Comparison of ENCODE assay signal across 9 cellular contexts in genomic region chr9:121269888-121270254, GRCh38. TPM values are rescaled to one million over a fixed set of nuclear protein-coding genes. Genes with fewer than 3 reads are reported as not detected.
DNase-seq lines count a peak whose midpoint lies in the region; ATAC-seq and TF ChIP-seq lines count a peak whose summit lies in the region.
"Had no signal": no experiment of that assay in that cellular context is flagged by ENCODE, and none has a peak within 500 bp of the region (broad histone marks: within the 10 kb centered on the region; RNA-seq: fewer than 3 reads in every experiment).

No MANE protein-coding gene starts in this region.

- ATAC-seq in HG02981 (IDR thresholded peaks at IDR 0.05; ENCODE audit: unreplicated experiment): no peak
- ATAC-seq in HG02798 (IDR thresholded peaks at IDR 0.05; ENCODE audit: poor library complexity, unreplicated experiment): no peak
- ATAC-seq in HG02588 (IDR thresholded peaks at IDR 0.05; ENCODE audit: unreplicated experiment): no peak

- H3K9ac ChIP-seq in endocrine pancreas (ENCODE audit: control insufficient read depth, insufficient read depth, low read length): no peak overlapping the region
- peak overlapping the region; percentile 92 for H3K9ac ChIP-seq in mucosa of stomach (ENCODE audit: low read length)

- H3K36me3 ChIP-seq in left ventricle myocardium inferior (no peaks in the 10 kb centered on the region), endocrine pancreas (ENCODE audit: control insufficient read depth, insufficient read depth, low read length) (no peaks in the 10 kb centered on the region), mucosa of stomach (ENCODE audit: control insufficient read depth, insufficient read depth, low read length) (no peaks in the 10 kb centered on the region), urinary bladder (ENCODE audit: insufficient read depth) (no peaks in the 10 kb centered on the region)

- H3K27me3 ChIP-seq in left ventricle myocardium inferior (ENCODE audit: low read depth): no peaks in the 10 kb centered on the region
- H3K27me3 ChIP-seq in endocrine pancreas (ENCODE audit: control insufficient read depth, insufficient read depth, low read length): no peaks in the 10 kb centered on the region
- H3K27me3 ChIP-seq in mucosa of stomach (ENCODE audit: control insufficient read depth, insufficient read depth, low read length): no peaks in the 10 kb centered on the region

- H3K4me3 ChIP-seq in left ventricle myocardium inferior (peak overlapping the region; percentile 86), endocrine pancreas (ENCODE audit: control insufficient read depth, insufficient read depth, low read length) (peak overlapping the region; percentile 15), mucosa of stomach (ENCODE audit: low read length) (peak overlapping the region; percentile 80), urinary bladder (ENCODE audit: low read depth, low read length) (peak overlapping the region; percentile 68)

- H3K4me1 ChIP-seq in left ventricle myocardium inferior (peaks cover 75% of the 10 kb centered on the region), endocrine pancreas (ENCODE audit: control insufficient read depth, insufficient read depth, low read length) (peaks cover 4% of the 10 kb centered on the region), mucosa of stomach (ENCODE audit: control insufficient read depth, insufficient read depth, low read length) (peaks cover 44% of the 10 kb centered on the region), urinary bladder (ENCODE audit: insufficient read depth) (no peaks in the 10 kb centered on the region)

- intact Hi-C loops in left ventricle myocardium inferior (cut with micrococcal nuclease): loop anchor here (5.0 to 10.0 kb wide), 2 partner anchors 45 to 48 kb away; no protein-coding TSS in a partner anchor
- intact Hi-C loops in cardiac septum (cut with DNase I): no loop called here

- WGBS in urinary bladder: 49% methylated on average over 2 of the region's 2 CpGs

- H3K27ac ChIP-seq in left ventricle myocardium inferior (replicated peaks) (peak overlapping the region; percentile 88), urinary bladder (ENCODE audit: low read depth) (peak overlapping the region; percentile 77)

- DNase-seq in left ventricle myocardium inferior (no peak), cardiac septum (ENCODE audit: low spot score) (no peak)
- DNase-seq: RPMI8226 had no signal

- TF ChIP-seq CTCF in left ventricle myocardium inferior (IDR thresholded peaks at IDR 0.05; ENCODE audit: borderline replicate concordance): no peak

- H3K9me3 ChIP-seq in left ventricle myocardium inferior (replicated peaks) (no peaks in the 10 kb centered on the region), endocrine pancreas (ENCODE audit: control insufficient read depth, low read length) (no peaks in the 10 kb centered on the region), mucosa of stomach (ENCODE audit: control insufficient read depth, low read length) (no peaks in the 10 kb centered on the region)

RNA-seq across cellular contexts. Expression of gene GSN, which starts 1.9 kb away (rescaled TPM):
- total RNA-seq in left ventricle myocardium inferior (758 TPM), cardiac septum (855 TPM), urinary bladder (405 TPM)
- 2,591 TPM for polyA plus RNA-seq in urinary bladder

Comparison
In these comparisons a context has a peak if more than half of its experiments do, and no peak if none do; other contexts are left out.
1. H3K4me3 ChIP-seq: peak in every context shown above with its lines; median percentile 86 in left ventricle myocardium inferior; 80 in mucosa of stomach; 68 in urinary bladder; 15 in endocrine pancreas.